Comparison of ENCODE assay signal across 8 cellular contexts in the genomic region with DNA sequence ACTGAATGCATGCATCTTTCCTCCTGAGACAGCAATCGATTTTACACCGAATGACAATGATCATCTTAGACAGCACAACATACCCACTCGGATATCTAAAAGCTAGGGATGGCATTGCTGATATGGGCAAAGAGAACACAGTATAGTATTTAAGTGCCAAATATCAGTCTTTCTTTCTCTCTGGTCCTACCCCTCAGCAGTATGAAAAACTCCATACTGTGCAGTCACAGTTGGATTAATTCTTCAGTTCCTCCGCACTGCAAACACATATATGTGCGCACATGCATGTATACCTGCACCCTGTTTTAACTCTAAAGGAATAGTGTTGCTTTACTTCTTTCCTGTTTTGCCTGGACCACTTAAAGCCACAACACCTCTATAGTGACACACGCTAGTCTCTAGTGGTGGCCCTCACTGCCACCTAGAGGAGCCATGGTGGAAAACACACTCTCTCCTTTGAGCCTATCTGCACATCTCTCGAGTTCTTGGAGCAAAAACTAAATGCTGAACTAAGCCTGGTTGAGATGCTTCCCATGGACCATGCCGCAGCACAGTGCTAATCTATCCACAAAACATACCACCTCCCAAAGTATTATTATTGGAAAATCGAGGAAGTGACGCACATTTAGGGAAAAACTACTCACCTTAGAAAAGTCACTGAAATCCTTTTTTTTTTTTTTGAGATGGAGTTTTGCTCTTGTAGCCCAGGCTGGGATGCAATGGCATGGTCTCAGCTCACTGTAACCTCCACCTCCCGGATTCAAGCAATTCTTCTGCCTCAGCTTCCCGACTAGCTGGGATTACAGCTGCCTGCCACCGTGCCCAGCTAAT. TPM values are rescaled to one million over a fixed set of nuclear protein-coding genes. Genes with fewer than 3 reads are reported as not detected.
A peak's percentile ranks its signal among the peaks of the same experiment; 100 is the strongest.
DNase-seq lines count a peak whose midpoint lies in the region; ATAC-seq and TF ChIP-seq lines count a peak whose summit lies in the region.

No MANE protein-coding gene starts in this region.

- no peak overlapping the region for H3K4me2 ChIP-seq in osteoblast (ENCODE audit: insufficient read depth, low read length)

- no peaks in the 10 kb centered on the region for H4K20me1 ChIP-seq in osteoblast (ENCODE audit: insufficient read depth, low read length)

- no peak overlapping the region for H2AFZ ChIP-seq in osteoblast (ENCODE audit: low read length)

- DNase-seq in COLO829 (ENCODE audit: low spot score): peak; percentile 80
- DNase-seq in OCI-M1 (lab: John Stamatoyannopoulos, UW): peak; percentile 81
- peak; percentile 23 for DNase-seq in activated T-helper 1 cell treated with anti-CD3 and anti-CD28 coated beads, Interleukin-12 subunit alpha, Interleukin-12 subunit beta, Interleukin-2, Interleukin-4 antibody, amounts not matched to agents 30 ng/mL and 10 ng/mL and 1 ng/mL, durations not matched to agents 14 hours and 24 hours and 36 hours (ENCODE audit: low spot score)
- DNase-seq in fibroblast of villous mesenchyme (ENCODE audit: low read depth): peak; percentile 79
- peak; percentile 57 for DNase-seq in osteoblast (ENCODE audit: insufficient read length, low spot score, missing footprints)
- DNase-seq in COR-L47 (lab: John Stamatoyannopoulos, UW): no peak

- H3K4me3 ChIP-seq in fibroblast of villous mesenchyme (ENCODE audit: low read depth, low read length) (no peak overlapping the region), osteoblast (ENCODE audit: insufficient read depth, low read length) (no peak overlapping the region)

- H3K27ac Mint-ChIP-seq in activated T-helper 1 cell treated with anti-CD3 and anti-CD28 coated beads, Interleukin-12 subunit alpha, Interleukin-12 subunit beta, Interleukin-2, Interleukin-4 antibody, amounts not matched to agents 30 ng/mL and 10 ng/mL and 1 ng/mL, durations not matched to agents 14 hours and 24 hours and 36 hours: no peak overlapping the region

- peak; percentile 91 for TF ChIP-seq CTCF in fibroblast of villous mesenchyme (IDR thresholded peaks at IDR 0.05; ENCODE audit: insufficient read depth, low read depth, low read length)
- TF ChIP-seq CTCF in osteoblast (IDR thresholded peaks at IDR 0.05; ENCODE audit: extremely low read depth, low read depth, low read length): peak; percentile 72

- no peaks in the 10 kb centered on the region for H3K36me3 Mint-ChIP-seq in activated T-helper 1 cell treated with anti-CD3 and anti-CD28 coated beads, Interleukin-12 subunit alpha, Interleukin-12 subunit beta, Interleukin-2, Interleukin-4 antibody, amounts not matched to agents 30 ng/mL and 10 ng/mL and 1 ng/mL, durations not matched to agents 14 hours and 24 hours and 36 hours (ENCODE audit: low read depth)

- H3K9me3 Mint-ChIP-seq in activated T-helper 1 cell treated with anti-CD3 and anti-CD28 coated beads, Interleukin-12 subunit alpha, Interleukin-12 subunit beta, Interleukin-2, Interleukin-4 antibody, amounts not matched to agents 30 ng/mL and 10 ng/mL and 1 ng/mL, durations not matched to agents 14 hours and 24 hours and 36 hours: no peaks in the 10 kb centered on the region

- no peak overlapping the region for H3K27ac ChIP-seq in osteoblast (ENCODE audit: low read depth, low read length)

- H3K9me3 ChIP-seq in osteoblast (ENCODE audit: low read depth, low read length): no peaks in the 10 kb centered on the region

- peaks cover 16% of the 10 kb centered on the region for H3K4me1 ChIP-seq in osteoblast (ENCODE audit: insufficient read depth, low read length)

- no peaks in the 10 kb centered on the region for H3K36me3 ChIP-seq in osteoblast (ENCODE audit: insufficient read depth, low read length)

- no peaks in the 10 kb centered on the region for H3K79me2 ChIP-seq in osteoblast (ENCODE audit: insufficient read depth, low read length)

- peaks cover 35% of the 10 kb centered on the region for H3K27me3 Mint-ChIP-seq in activated T-helper 1 cell treated with anti-CD3 and anti-CD28 coated beads, Interleukin-12 subunit alpha, Interleukin-12 subunit beta, Interleukin-2, Interleukin-4 antibody, amounts not matched to agents 30 ng/mL and 10 ng/mL and 1 ng/mL, durations not matched to agents 14 hours and 24 hours and 36 hours (ENCODE audit: insufficient read depth)

- H3K4me3 Mint-ChIP-seq in activated T-helper 1 cell treated with anti-CD3 and anti-CD28 coated beads, Interleukin-12 subunit alpha, Interleukin-12 subunit beta, Interleukin-2, Interleukin-4 antibody, amounts not matched to agents 30 ng/mL and 10 ng/mL and 1 ng/mL, durations not matched to agents 14 hours and 24 hours and 36 hours: no peak overlapping the region

- peaks cover 6% of the 10 kb centered on the region for H3K4me1 Mint-ChIP-seq in activated T-helper 1 cell treated with anti-CD3 and anti-CD28 coated beads, Interleukin-12 subunit alpha, Interleukin-12 subunit beta, Interleukin-2, Interleukin-4 antibody, amounts not matched to agents 30 ng/mL and 10 ng/mL and 1 ng/mL, durations not matched to agents 14 hours and 24 hours and 36 hours (ENCODE audit: low read depth)

- peaks cover 3% of the 10 kb centered on the region for H3K27me3 ChIP-seq in osteoblast (ENCODE audit: insufficient read depth, low read length)

- ATAC-seq in GM19324 (IDR thresholded peaks at IDR 0.05; ENCODE audit: low FRiP score, unreplicated experiment) (peak; percentile 80), HG03469 (IDR thresholded peaks at IDR 0.05; ENCODE audit: unreplicated experiment) (peak; percentile 67)

- intact Hi-C loops in activated T-helper 1 cell treated with anti-CD3 and anti-CD28 coated beads, Interleukin-12 subunit alpha, Interleukin-12 subunit beta, Interleukin-2, Interleukin-4 antibody, amounts not matched to agents 30 ng/mL and 10 ng/mL and 1 ng/mL, durations not matched to agents 14 hours and 24 hours and 36 hours (cut with micrococcal nuclease): loop anchor here (1.0 kb wide), 2 partner anchors 37 to 442 kb away; no protein-coding TSS in a partner anchor

RNA-seq across cellular contexts. Expression of gene TMEM52B, which starts 11.9 kb away (rescaled TPM):
- not detected in 2 replicates for total RNA-seq in activated T-helper 1 cell treated with anti-CD3 and anti-CD28 coated beads, Interleukin-12 subunit alpha, Interleukin-12 subunit beta, Interleukin-2, Interleukin-4 antibody, amounts not matched to agents 30 ng/mL and 10 ng/mL and 1 ng/mL, durations not matched to agents 14 hours and 24 hours and 36 hours
- total RNA-seq in fibroblast of villous mesenchyme (3.5 and 17.7 TPM in 2 replicates), osteoblast (not detected in 2 replicates)

RNA-seq across cellular contexts. Expression of gene OLR1, which starts 18.8 kb away (rescaled TPM):
- not detected in 2 replicates for total RNA-seq in activated T-helper 1 cell treated with anti-CD3 and anti-CD28 coated beads, Interleukin-12 subunit alpha, Interleukin-12 subunit beta, Interleukin-2, Interleukin-4 antibody, amounts not matched to agents 30 ng/mL and 10 ng/mL and 1 ng/mL, durations not matched to agents 14 hours and 24 hours and 36 hours
- total RNA-seq in fibroblast of villous mesenchyme (9.3 and 73.0 TPM in 2 replicates), osteoblast (under 0.01 and 0.29 TPM in 2 replicates)

RNA-seq across cellular contexts. Expression of gene GABARAPL1, which starts 21.9 kb away (rescaled TPM):
- total RNA-seq in activated T-helper 1 cell treated with anti-CD3 and anti-CD28 coated beads, Interleukin-12 subunit alpha, Interleukin-12 subunit beta, Interleukin-2, Interleukin-4 antibody, amounts not matched to agents 30 ng/mL and 10 ng/mL and 1 ng/mL, durations not matched to agents 14 hours and 24 hours and 36 hours: 5.0 and 6.6 TPM in 2 replicates
- total RNA-seq in fibroblast of villous mesenchyme (61.2 and 131 TPM in 2 replicates), osteoblast (64.2 and 65.9 TPM in 2 replicates)
